1 cellular context compared by ENCODE assay signal in the genomic region with DNA sequence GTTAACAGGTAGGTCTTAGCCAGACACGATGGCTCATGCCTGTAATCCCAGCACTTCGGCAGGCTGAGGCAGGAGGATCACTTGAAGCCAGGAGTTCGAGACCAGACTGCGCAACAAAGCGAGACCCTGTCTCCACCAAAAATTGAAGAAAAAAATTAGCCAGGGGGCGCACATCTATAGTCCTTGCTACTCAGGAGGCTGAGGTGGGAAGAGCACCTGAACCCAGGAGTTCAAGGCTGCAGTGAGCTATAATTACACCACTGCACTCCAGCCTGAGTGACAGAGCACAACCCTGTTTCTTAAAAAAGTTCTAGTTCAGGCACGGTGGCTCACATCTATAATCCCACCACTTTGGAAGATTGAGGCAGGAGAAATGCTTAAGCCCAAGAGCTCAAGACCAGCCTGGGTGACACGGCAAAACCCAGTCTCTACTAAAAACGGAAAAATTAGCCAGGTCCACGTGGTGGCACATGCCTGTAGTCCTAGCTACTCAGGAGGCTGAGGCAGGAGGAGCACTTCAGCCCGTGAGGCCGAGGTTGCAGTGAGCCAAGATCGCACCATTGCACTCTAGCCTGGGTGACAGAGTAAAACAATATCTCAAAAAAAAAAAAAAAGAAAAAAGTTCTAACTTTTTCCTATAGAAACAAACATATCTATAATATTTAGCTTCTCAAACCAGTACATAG.
TF ChIP-seq lines count a peak whose summit lies in the region.

No MANE protein-coding gene starts in this region.

TF ChIP-seq in WTC11, 78 proteins besides CTCF, POLR2A, EP300 and RAD21 (continued from another document):
- TF ChIP-seq, protein P1, sequence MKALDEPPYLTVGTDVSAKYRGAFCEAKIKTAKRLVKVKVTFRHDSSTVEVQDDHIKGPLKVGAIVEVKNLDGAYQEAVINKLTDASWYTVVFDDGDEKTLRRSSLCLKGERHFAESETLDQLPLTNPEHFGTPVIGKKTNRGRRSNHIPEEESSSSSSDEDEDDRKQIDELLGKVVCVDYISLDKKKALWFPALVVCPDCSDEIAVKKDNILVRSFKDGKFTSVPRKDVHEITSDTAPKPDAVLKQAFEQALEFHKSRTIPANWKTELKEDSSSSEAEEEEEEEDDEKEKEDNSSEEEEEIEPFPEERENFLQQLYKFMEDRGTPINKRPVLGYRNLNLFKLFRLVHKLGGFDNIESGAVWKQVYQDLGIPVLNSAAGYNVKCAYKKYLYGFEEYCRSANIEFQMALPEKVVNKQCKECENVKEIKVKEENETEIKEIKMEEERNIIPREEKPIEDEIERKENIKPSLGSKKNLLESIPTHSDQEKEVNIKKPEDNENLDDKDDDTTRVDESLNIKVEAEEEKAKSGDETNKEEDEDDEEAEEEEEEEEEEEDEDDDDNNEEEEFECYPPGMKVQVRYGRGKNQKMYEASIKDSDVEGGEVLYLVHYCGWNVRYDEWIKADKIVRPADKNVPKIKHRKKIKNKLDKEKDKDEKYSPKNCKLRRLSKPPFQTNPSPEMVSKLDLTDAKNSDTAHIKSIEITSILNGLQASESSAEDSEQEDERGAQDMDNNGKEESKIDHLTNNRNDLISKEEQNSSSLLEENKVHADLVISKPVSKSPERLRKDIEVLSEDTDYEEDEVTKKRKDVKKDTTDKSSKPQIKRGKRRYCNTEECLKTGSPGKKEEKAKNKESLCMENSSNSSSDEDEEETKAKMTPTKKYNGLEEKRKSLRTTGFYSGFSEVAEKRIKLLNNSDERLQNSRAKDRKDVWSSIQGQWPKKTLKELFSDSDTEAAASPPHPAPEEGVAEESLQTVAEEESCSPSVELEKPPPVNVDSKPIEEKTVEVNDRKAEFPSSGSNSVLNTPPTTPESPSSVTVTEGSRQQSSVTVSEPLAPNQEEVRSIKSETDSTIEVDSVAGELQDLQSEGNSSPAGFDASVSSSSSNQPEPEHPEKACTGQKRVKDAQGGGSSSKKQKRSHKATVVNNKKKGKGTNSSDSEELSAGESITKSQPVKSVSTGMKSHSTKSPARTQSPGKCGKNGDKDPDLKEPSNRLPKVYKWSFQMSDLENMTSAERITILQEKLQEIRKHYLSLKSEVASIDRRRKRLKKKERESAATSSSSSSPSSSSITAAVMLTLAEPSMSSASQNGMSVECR (CRISPR knock-in tag; IDR thresholded peaks at IDR 0.05; ENCODE audit: borderline replicate concordance) = no peak
- TF ChIP-seq TCF7 (CRISPR knock-in tag; IDR thresholded peaks at IDR 0.05; ENCODE audit: low read depth) (no peak), ZNF671 (CRISPR knock-in tag; IDR thresholded peaks at IDR 0.05) (no peak), CBFB (CRISPR knock-in tag; IDR thresholded peaks at IDR 0.05; ENCODE audit: low read depth) (no peak)
